In the genomic region with DNA sequence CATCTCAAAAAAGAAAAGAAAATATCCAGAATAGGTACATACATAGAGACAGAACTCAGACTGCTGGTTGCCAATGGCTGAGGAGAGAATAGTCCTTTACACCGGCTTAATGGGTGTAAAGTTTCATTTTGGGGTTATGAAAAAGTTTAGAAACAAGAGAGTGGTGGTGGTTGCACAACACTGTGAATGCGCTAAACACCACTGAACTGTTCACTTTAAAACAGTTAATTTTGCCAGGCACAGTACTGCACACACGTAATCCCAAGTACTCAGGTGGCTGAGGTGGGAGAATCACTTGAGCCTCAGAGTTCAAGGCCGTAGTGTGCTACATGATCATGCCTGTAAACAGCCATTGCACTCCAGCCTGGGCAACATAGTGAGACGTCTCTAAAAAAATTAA, we compare ENCODE assay signal across 21 cellular contexts.
"Had no signal": no experiment of that assay in that cellular context is flagged by ENCODE, and none has a peak within 500 bp of the region (broad histone marks: within the 10 kb centered on the region; RNA-seq: fewer than 3 reads in every experiment).

No MANE protein-coding gene starts in this region.

- H3K4me3 ChIP-seq: left ventricle myocardium inferior, neural progenitor cell, stomach, thoracic aorta had no signal

- DNase-seq: activated CD4-positive, alpha-beta T cell treated with anti-CD3 and anti-CD28 coated beads, Interleukin-2, amount 10 ng/mL, durations not matched to agents 24 days and 14 days; activated CD8-positive, alpha-beta memory T cell treated with anti-CD3 and anti-CD28 coated beads for 24 hours; activated naive CD4-positive, alpha-beta T cell treated with anti-CD3 and anti-CD28 coated beads for 36 hours; activated T-cell treated with anti-CD3 and anti-CD28 coated beads for 4 hours; central memory CD4-positive, alpha-beta T cell; cortex of kidney; erythroblast; glutamatergic neuron; islet precursor cell; left ventricle myocardium inferior; mesendoderm; retina; stimulated activated CD4-positive, alpha-beta T cell treated with anti-CD3 and anti-CD28 coated beads, Interleukin-15, amount 100 ng/mL, for 24 hours; stimulated activated CD4-positive, alpha-beta T cell treated with anti-CD3 and anti-CD28 coated beads, Interleukin-4, amount 100 ng/mL, for 24 hours; stomach; T-helper 1 cell; WERI-Rb-1 had no signal

- H3K4me1 ChIP-seq: neural progenitor cell, parathyroid adenoma had no signal

- ATAC-seq: activated T-helper 17 cell treated with anti-CD3 and anti-CD28 coated beads, Interleukin-2, amount 50 U/mL, for 72 hours had no signal

- H3K9ac ChIP-seq: neural progenitor cell, parathyroid adenoma had no signal

- H3K4me2 ChIP-seq: neural progenitor cell had no signal

- H3K36me3 ChIP-seq: neural progenitor cell had no signal

- H3K27me3 ChIP-seq: neural progenitor cell, stomach had no signal

- H2AFZ ChIP-seq: neural progenitor cell, parathyroid adenoma had no signal

- H3K27ac ChIP-seq: left ventricle myocardium inferior, neural progenitor cell, parathyroid adenoma, stomach, thoracic aorta, WERI-Rb-1 had no signal

- H3K9me3 ChIP-seq: stomach, thoracic aorta had no signal
